In genomic region chr1:144551543-144552424, GRCh38 we compare ENCODE assay signal across 8 cellular contexts. TPM values are rescaled to one million over a fixed set of nuclear protein-coding genes. Genes with fewer than 3 reads are reported as not detected.
DNase-seq lines count a peak whose midpoint lies in the region; ATAC-seq and TF ChIP-seq lines count a peak whose summit lies in the region.

No MANE protein-coding gene starts in this region.

- no peaks in the 10 kb centered on the region for H3K36me3 Mint-ChIP-seq in activated naive CD8-positive, alpha-beta T cell treated with anti-CD3 and anti-CD28 coated beads, Interleukin-2, amount 10 ng/mL, durations not matched to agents 7 days and 5 days
- H3K36me3 Mint-ChIP-seq in type B pancreatic cell: no peaks in the 10 kb centered on the region

- no peaks in the 10 kb centered on the region for H3K9me3 ChIP-seq in SJSA1 (replicated peaks)
- H3K9me3 ChIP-seq in ovary: no peaks in the 10 kb centered on the region

- peak overlapping the region; percentile 92 for H3K27ac Mint-ChIP-seq in activated naive CD8-positive, alpha-beta T cell treated with anti-CD3 and anti-CD28 coated beads, Interleukin-2, amount 10 ng/mL, durations not matched to agents 7 days and 5 days
- peak overlapping the region; percentile 99 for H3K27ac Mint-ChIP-seq in type B pancreatic cell

- H3K27ac ChIP-seq in SJSA1 (peak overlapping the region; percentile 100), ovary (no peak overlapping the region)

- intact Hi-C loops in Right ventricle myocardium inferior (cut with DNase I): no loop called here
- intact Hi-C loops in ovary (cut with DNase I): no loop called here

- no peak for TF ChIP-seq EP300 in ovary (IDR thresholded peaks at IDR 0.05)

- POLR2A ChIA-PET in activated naive CD8-positive, alpha-beta T cell treated with anti-CD3 and anti-CD28 coated beads, Interleukin-2, amount 10 ng/mL, durations not matched to agents 7 days and 5 days (lab: Charles Lee): interaction anchor here (0.6 to 1.8 kb wide), 6 partner anchors 9 to 1438 kb away, joined by 3 to 11 read pairs (median 4); no protein-coding TSS in a partner anchor

- 0 out of 2 replicates have a peak, but pooled peaks cover 3% of the 10 kb centered on the region for H3K4me1 ChIP-seq in SJSA1 (replicated peaks)
- no peaks in the 10 kb centered on the region for H3K4me1 ChIP-seq in ovary (ENCODE audit: insufficient read depth)

- H3K9me3 Mint-ChIP-seq in activated naive CD8-positive, alpha-beta T cell treated with anti-CD3 and anti-CD28 coated beads, Interleukin-2, amount 10 ng/mL, durations not matched to agents 7 days and 5 days: no peaks in the 10 kb centered on the region
- no peaks in the 10 kb centered on the region for H3K9me3 Mint-ChIP-seq in type B pancreatic cell

- peaks cover 10% of the 10 kb centered on the region for H3K27me3 Mint-ChIP-seq in activated naive CD8-positive, alpha-beta T cell treated with anti-CD3 and anti-CD28 coated beads, Interleukin-2, amount 10 ng/mL, durations not matched to agents 7 days and 5 days
- H3K27me3 Mint-ChIP-seq in type B pancreatic cell: peaks cover 3% of the 10 kb centered on the region

- TF ChIP-seq CTCF in AG09319 (IDR thresholded peaks at IDR 0.05; ENCODE audit: low read depth, low read length) (no peak), ovary (IDR thresholded peaks at IDR 0.05) (no peak), type B pancreatic cell (conservative IDR thresholded peaks at IDR 0.05) (no peak)

- no peaks in the 10 kb centered on the region for H3K27me3 ChIP-seq in SJSA1 (replicated peaks)
- no peaks in the 10 kb centered on the region for H3K27me3 ChIP-seq in ovary

- H3K36me3 ChIP-seq in SJSA1 (no peaks in the 10 kb centered on the region), ovary (no peaks in the 10 kb centered on the region)

- DNase-seq in AG09319 (ENCODE audit: extremely low read depth, low read depth): peak; percentile 41
- peak; percentile 64 for DNase-seq in HS-27A (ENCODE audit: low read depth)
- peak; percentile 95 to 96 for DNase-seq in SJSA1 (ENCODE audit: low read depth in 1 of 2, low spot score in 2 of 2)
- DNase-seq in activated naive CD8-positive, alpha-beta T cell treated with anti-CD3 and anti-CD28 coated beads, Interleukin-2, amount 10 ng/mL, durations not matched to agents 7 days and 5 days: peak; percentile 71
- DNase-seq in Right ventricle myocardium inferior (ENCODE audit: missing footprints): peak; percentile 73
- peak in 2 of 5 donors; percentile 15 to 43 for DNase-seq in ovary
- peak; percentile 84 for DNase-seq in type B pancreatic cell (ENCODE audit: extremely low spot score, unreplicated experiment)

- TF ChIP-seq POLR2A in ovary (IDR thresholded peaks at IDR 0.05): no peak

- WGBS in ovary, 3 donors: 1% methylated on average over 48 of the region's 48 CpGs

- H3K4me3 Mint-ChIP-seq in activated naive CD8-positive, alpha-beta T cell treated with anti-CD3 and anti-CD28 coated beads, Interleukin-2, amount 10 ng/mL, durations not matched to agents 7 days and 5 days: peak overlapping the region; percentile 82
- peak overlapping the region; percentile 89 for H3K4me3 Mint-ChIP-seq in type B pancreatic cell

- ATAC-seq in GM19324 (IDR thresholded peaks at IDR 0.05; ENCODE audit: low FRiP score, unreplicated experiment) (peak; percentile 62), Right ventricle myocardium inferior (peak; percentile 86)
- ATAC-seq in activated naive CD8-positive, alpha-beta T cell treated with anti-CD3 and anti-CD28 coated beads, Interleukin-2, amount 10 ng/mL, durations not matched to agents 7 days and 5 days (ENCODE audit: low read depth): peak; percentile 71

- H3K4me1 Mint-ChIP-seq in activated naive CD8-positive, alpha-beta T cell treated with anti-CD3 and anti-CD28 coated beads, Interleukin-2, amount 10 ng/mL, durations not matched to agents 7 days and 5 days: peaks cover 19% of the 10 kb centered on the region
- peaks cover 10% of the 10 kb centered on the region for H3K4me1 Mint-ChIP-seq in type B pancreatic cell (ENCODE audit: unreplicated experiment)

- H3K4me3 ChIP-seq in SJSA1 (peak overlapping the region; percentile 40), ovary (peak overlapping the region; percentile 29)

RNA-seq across cellular contexts. Expression of gene PPIAL4F, which starts 40.9 kb away (rescaled TPM):
- total RNA-seq in SJSA1 (2014; rRNA removed; shearing (Covaris generic)): not detected in 2 replicates
- total RNA-seq in activated naive CD8-positive, alpha-beta T cell treated with anti-CD3 and anti-CD28 coated beads, Interleukin-2, amount 10 ng/mL, durations not matched to agents 7 days and 5 days: not detected
- total RNA-seq in Right ventricle myocardium inferior: not detected
- not detected for total RNA-seq in ovary
- not detected for polyA plus RNA-seq in ovary
- total RNA-seq in type B pancreatic cell (ENCODE audit: low replicate concordance): not detected in 2 replicates
